ENCODE assay signal across 19 cellular contexts in genomic region chr10:32225976-32226375, GRCh38.
DNase-seq lines count a peak whose midpoint lies in the region; FAIRE-seq and TF ChIP-seq lines count a peak whose summit lies in the region.
"Had no signal": no experiment of that assay in that cellular context is flagged by ENCODE, and none has a peak within 500 bp of the region (broad histone marks: within the 10 kb centered on the region; RNA-seq: fewer than 3 reads in every experiment).

No MANE protein-coding gene starts in this region.

- no peak overlapping the region for H3K27ac ChIP-seq in HEK293 (ENCODE audit: extremely low read depth, low read depth, low read length)
- no peak overlapping the region for H3K27ac ChIP-seq in endothelial cell of umbilical vein (ENCODE audit: insufficient read depth, low read depth, low read length)
- H3K27ac ChIP-seq in testis: no peak overlapping the region
- H3K27ac ChIP-seq: BLaER1 had no signal

- in situ Hi-C loops in GM13977 (cut with MboI; ENCODE audit: low pct_unique_long_range_greater_than_20kb, low sequenced_read_pairs, unreplicated experiment): no loop called here

- no peaks in the 10 kb centered on the region for H4K20me1 ChIP-seq in endothelial cell of umbilical vein (replicated peaks; ENCODE audit: control insufficient read depth, extremely low read depth, insufficient read depth, low read length)
- H4K20me1 ChIP-seq: BLaER1 had no signal

- BruUV-seq in endothelial cell of umbilical vein (replicated peaks; lab: Mats Ljungman, UMichigan): no TSS peak

- H3K4me3 ChIP-seq in HEK293 (ENCODE audit: low read depth, low read length): no peak overlapping the region
- no peak overlapping the region for H3K4me3 ChIP-seq in endothelial cell of umbilical vein (replicated peaks in 1 of 3; ENCODE audit: insufficient read depth in 1 of 3, low read depth in 1 of 3, low read length in 3 of 3)
- no peak overlapping the region for H3K4me3 ChIP-seq in testis
- H3K4me3 ChIP-seq: BLaER1, K562 had no signal

- no peaks in the 10 kb centered on the region for H3K9me3 ChIP-seq in HEK293 (ENCODE audit: control insufficient read depth, insufficient read depth, low read depth, low read length)
- no peaks in the 10 kb centered on the region for H3K9me3 ChIP-seq in endothelial cell of umbilical vein (replicated peaks; ENCODE audit: control insufficient read depth, insufficient read depth, low read length)
- H3K9me3 ChIP-seq in testis: no peaks in the 10 kb centered on the region

- H3K4me2 ChIP-seq in endothelial cell of umbilical vein (ENCODE audit: insufficient read depth, low read length): no peak overlapping the region
- H3K4me2 ChIP-seq: BLaER1 had no signal

- H3K27me3 ChIP-seq in endothelial cell of umbilical vein (ENCODE audit: control insufficient read depth in 2 of 2, insufficient read depth in 2 of 2, low read length in 2 of 2): no peaks in the 10 kb centered on the region
- no peaks in the 10 kb centered on the region for H3K27me3 ChIP-seq in testis
- H3K27me3 ChIP-seq: BLaER1 had no signal

- POLR2A ChIA-PET in HEK293 (lab: Yijun Ruan, JAX) (no interaction called here), endothelial cell of umbilical vein (lab: Charles Lee) (no interaction called here)

- no peak for TF ChIP-seq CTCF in HEK293 (tag by site-specific recombination; IDR thresholded peaks at IDR 0.05)
- no peak for TF ChIP-seq CTCF in endothelial cell of umbilical vein (IDR thresholded peaks at IDR 0.05; ENCODE audit: extremely low read depth in 1 of 2, insufficient read depth in 1 of 2, low read depth in 1 of 2, low read length in 2 of 2)
- TF ChIP-seq CTCF in testis (IDR thresholded peaks at IDR 0.05): no peak
- no peak for TF ChIP-seq CTCF in GM13977 (IDR thresholded peaks at IDR 0.05; ENCODE audit: extremely low read depth, insufficient read depth, missing control alignments)

- intact Hi-C loops in endothelial cell of umbilical vein (cut with micrococcal nuclease): no loop called here
- intact Hi-C loops in testis (cut with DNase I; ENCODE audit: low total_unique reads): no loop called here

- WGBS in testis, 2 donors: 24 to 43% methylated on average over 7 to 8 of the region's 8 CpGs

- H3K4me1 ChIP-seq in HEK293 (ENCODE audit: control insufficient read depth, insufficient read depth, low read length): no peaks in the 10 kb centered on the region
- H3K4me1 ChIP-seq in endothelial cell of umbilical vein (ENCODE audit: control insufficient read depth, extremely low read depth, insufficient read depth, low read length): no peaks in the 10 kb centered on the region
- no peaks in the 10 kb centered on the region for H3K4me1 ChIP-seq in testis
- H3K4me1 ChIP-seq: BLaER1 had no signal

- no peaks in the 10 kb centered on the region for H3K9me1 ChIP-seq in endothelial cell of umbilical vein (replicated peaks; ENCODE audit: control insufficient read depth, extremely low read depth, insufficient read depth, low read length)

- TF ChIP-seq POLR2A in endothelial cell of umbilical vein (IDR thresholded peaks at IDR 0.05; ENCODE audit: low read depth, low read length): no peak
- TF ChIP-seq POLR2A in testis (IDR thresholded peaks at IDR 0.05): no peak

- no peak overlapping the region for H3K9ac ChIP-seq in endothelial cell of umbilical vein (replicated peaks; ENCODE audit: extremely low read depth, insufficient read depth, low read length)
- H3K9ac ChIP-seq: BLaER1 had no signal

- no peaks in the 10 kb centered on the region for H3K36me3 ChIP-seq in HEK293 (ENCODE audit: control insufficient read depth in 2 of 2, insufficient read depth in 1 of 2, low read length in 2 of 2)
- H3K36me3 ChIP-seq in endothelial cell of umbilical vein (ENCODE audit: control insufficient read depth in 2 of 2, extremely low read depth in 1 of 2, insufficient read depth in 2 of 2, low read length in 2 of 2): no peaks in the 10 kb centered on the region
- no peaks in the 10 kb centered on the region for H3K36me3 ChIP-seq in testis (ENCODE audit: low read depth, missing control alignments)
- H3K36me3 ChIP-seq: BLaER1 had no signal

- CTCF ChIA-PET in HEK293 (lab: Yijun Ruan, JAX): no interaction called here
- CTCF ChIA-PET in endothelial cell of umbilical vein (lab: Charles Lee): interaction anchor here (1.3 kb wide), 1 partner anchor 15 kb away, joined by 5 read pairs; no protein-coding TSS in a partner anchor

- FAIRE-seq in endothelial cell of umbilical vein (lab: Jason Lieb, UNC): peak; percentile 35
- FAIRE-seq: GM18507, HTR-8/SVneo, K562 had no signal

- no peaks in the 10 kb centered on the region for H3K79me2 ChIP-seq in endothelial cell of umbilical vein (ENCODE audit: control insufficient read depth, insufficient read depth, low read length)

- dilution Hi-C loops in endothelial cell of umbilical vein (cut with MboI; ENCODE audit: extremely low pct_ligation_motif_present, low sequenced_read_pairs): no loop called here

- no peak overlapping the region for H2AFZ ChIP-seq in endothelial cell of umbilical vein (ENCODE audit: low read depth, low read length)

- DNase-seq in endothelial cell of umbilical vein (ENCODE audit: low read depth, low spot score) (no peak), myocyte (ENCODE audit: low read depth) (peak; percentile 26), testis (peak; percentile 35), T-helper 2 cell (no peak), GM13977 (ENCODE audit: low spot score) (no peak)
- no peak for DNase-seq in effector CD4-positive, alpha-beta T cell
- DNase-seq: AML-193; CD4-positive, alpha-beta memory T cell; DMS153; DMS79; GF-D8; GOT3; H7; IMR-90 had no signal

TF ChIP-seq in HEK293, 187 proteins besides CTCF, POLR2A, EP300 and RAD21:
- 0 out of 2 replicates have a peak, but pooled peaks have one; percentile 27 for TF ChIP-seq KLF9 (tag by site-specific recombination; IDR thresholded peaks at IDR 0.05; ENCODE audit: low read depth)
- no peak for TF ChIP-seq ZNF148 (tag by site-specific recombination; IDR thresholded peaks at IDR 0.05; ENCODE audit: borderline replicate concordance)

TF ChIP-seq in endothelial cell of umbilical vein, 7 proteins besides CTCF, POLR2A, EP300 and RAD21:
- TF ChIP-seq EZH2 (IDR thresholded peaks at IDR 0.05; ENCODE audit: borderline replicate concordance, low read depth, low read length, severe bottlenecking): no peak
- TF ChIP-seq, protein P1, sequence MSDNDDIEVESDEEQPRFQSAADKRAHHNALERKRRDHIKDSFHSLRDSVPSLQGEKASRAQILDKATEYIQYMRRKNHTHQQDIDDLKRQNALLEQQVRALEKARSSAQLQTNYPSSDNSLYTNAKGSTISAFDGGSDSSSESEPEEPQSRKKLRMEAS (IDR thresholded peaks at IDR 0.05; ENCODE audit: insufficient read depth, insufficient read length): no peak
- no peak for TF ChIP-seq FOS (IDR thresholded peaks at IDR 0.05; ENCODE audit: borderline replicate concordance, insufficient read depth, low read length)
- no peak for TF ChIP-seq JUN (IDR thresholded peaks at IDR 0.05; ENCODE audit: borderline replicate concordance, insufficient read depth, insufficient read length, low read depth)
- TF ChIP-seq MYC (IDR thresholded peaks at IDR 0.05; ENCODE audit: low read depth, low read length): no peak
- no peak for TF ChIP-seq GATA2 (IDR thresholded peaks at IDR 0.05; ENCODE audit: insufficient read depth, insufficient read length, low read depth, low read length)
- TF ChIP-seq POLR2AphosphoS5 (IDR thresholded peaks at IDR 0.05; ENCODE audit: insufficient read depth, low read depth, low read length): no peak

Comparison
In these comparisons a context has a peak if more than half of its experiments do, and no peak if none do; other contexts are left out.
1. DNase-seq: peak in myocyte (single experiment) and testis (single experiment); none in endothelial cell of umbilical vein (single experiment), effector CD4-positive, alpha-beta T cell (single experiment), T-helper 2 cell (0 of 5) and GM13977 (single experiment).